ENCODE assay signal across 1 cellular context in genomic region chr1:39514710-39515124, GRCh38.
TF ChIP-seq lines count a peak whose summit lies in the region.

No MANE protein-coding gene starts in this region.

TF ChIP-seq in H1, 55 proteins besides CTCF, POLR2A, EP300 and RAD21:
- TF ChIP-seq TAF1 (IDR thresholded peaks at IDR 0.05; ENCODE audit: low read depth, low read length) (0 out of 2 replicates have a peak, but pooled peaks have one; percentile 25), CREB1 (IDR thresholded peaks at IDR 0.05) (peak; percentile 82)
